In the genomic region with DNA sequence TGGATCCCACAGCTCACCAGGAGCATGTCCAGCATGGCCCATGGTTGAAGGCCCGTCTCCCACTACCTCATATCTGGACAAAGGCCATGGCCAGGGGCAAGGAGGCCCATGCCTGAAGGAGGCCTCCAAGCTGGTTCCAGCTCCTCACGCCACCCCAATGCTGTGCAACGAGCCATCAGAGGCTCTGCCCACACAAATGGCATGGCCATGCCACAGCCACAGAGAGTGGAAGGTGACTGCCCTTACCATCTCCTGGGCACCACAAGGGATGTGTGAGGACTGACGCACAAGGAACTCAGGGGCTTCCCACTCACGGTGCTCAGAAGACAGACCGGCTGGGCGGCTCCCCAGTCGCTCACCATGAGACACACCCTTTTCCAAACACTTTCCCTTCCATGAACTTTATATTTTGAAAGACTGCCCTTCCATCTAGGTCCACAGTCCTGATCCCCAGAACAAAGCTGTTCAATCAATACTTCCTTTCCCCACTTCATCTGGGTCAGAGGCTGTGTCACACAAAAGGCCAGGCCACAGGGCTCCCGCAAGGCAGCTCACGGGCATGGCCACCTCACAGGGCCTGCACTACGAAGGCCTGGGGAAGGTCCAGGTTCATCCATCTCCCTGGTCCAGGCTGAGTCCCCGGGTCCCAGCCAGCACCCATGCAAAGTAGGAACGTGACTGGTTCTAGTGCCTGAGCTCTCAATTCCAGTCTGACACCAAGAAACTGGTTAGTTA, we compare ENCODE assay signal across 14 cellular contexts.
DNase-seq lines count a peak whose midpoint lies in the region; ATAC-seq and TF ChIP-seq lines count a peak whose summit lies in the region.
"Had no signal": no experiment of that assay in that cellular context is flagged by ENCODE, and none has a peak within 500 bp of the region (broad histone marks: within the 10 kb centered on the region; RNA-seq: fewer than 3 reads in every experiment).

No MANE protein-coding gene starts in this region.

- H4K20me1 ChIP-seq in HCT116 (ENCODE audit: insufficient read depth), result no peaks in the 10 kb centered on the region

- H3K4me2 ChIP-seq in HCT116 (ENCODE audit: low read length), result peak overlapping the region; percentile 33

- no peaks in the 10 kb centered on the region for H3K79me2 ChIP-seq in HCT116 (ENCODE audit: insufficient read depth, low read length)

- CTCF ChIA-PET in HCT116 (lab: Charles Lee), result no interaction called here

- H3K4me3 ChIP-seq in HCT116 (replicated peaks in 1 of 2; ENCODE audit: low read depth in 1 of 2, low read length in 2 of 2) (no peak overlapping the region), liver (ENCODE audit: low read depth in 1 of 3, low read length in 3 of 3) (no peak overlapping the region), spleen (no peak overlapping the region)
- H3K4me3 ChIP-seq: K562 had no signal

- H3K27ac ChIP-seq in HCT116 (ENCODE audit: low read depth, low read length) (peak overlapping the region; percentile 48; the same call in 1 of the 2 replicates), liver (ENCODE audit: low read depth in 1 of 2, low read length in 2 of 2) (no peak overlapping the region), spleen (no peak overlapping the region)
- H3K27ac ChIP-seq: HL-60 had no signal

- TF ChIP-seq POLR2A in HCT116 (IDR thresholded peaks at IDR 0.05; ENCODE audit: borderline replicate concordance, extremely low read depth, insufficient read depth, insufficient read length) (no peak), spleen (IDR thresholded peaks at IDR 0.05) (no peak)

- BruUV-seq in HCT116 (replicated peaks; lab: Mats Ljungman, UMichigan), result no TSS peak

- no peak overlapping the region for H3K9ac ChIP-seq in HCT116 (ENCODE audit: low read length)
- H3K9ac ChIP-seq in liver (ENCODE audit: low read depth in 1 of 2, low read length in 2 of 2), result no peak overlapping the region

- DNase-seq in HCT116 (ENCODE audit: low read depth, low spot score), result no peak
- peak; percentile 60 for DNase-seq in chondrocyte (ENCODE audit: low spot score)
- peak; percentile 51 for DNase-seq in spleen
- DNase-seq in DMS53 (lab: John Stamatoyannopoulos, UW), result no peak
- DNase-seq in activated CD4-positive, alpha-beta T cell treated with anti-CD3 and anti-CD28 coated beads, Interleukin-2, amount 50 U/mL, for 4 hours, result no peak
- DNase-seq in stimulated activated CD4-positive, alpha-beta T cell treated with anti-CD3 and anti-CD28 coated beads, Interleukin-1b, Interleukin-23, amount 100 ng/mL, for 48 hours, result no peak
- DNase-seq: C1 segment of cervical spinal cord; CD4-positive, alpha-beta memory T cell; DMS79 treated with DMSO at 0.1 percent for 48 hours; EL had no signal

- H3K27me3 Mint-ChIP-seq in chondrocyte (ENCODE audit: low read depth), result no peaks in the 10 kb centered on the region
- H3K27me3 Mint-ChIP-seq: B cell; CD4-positive, alpha-beta memory T cell had no signal

- no peak overlapping the region for H3K27ac Mint-ChIP-seq in chondrocyte (ENCODE audit: unreplicated experiment)
- H3K27ac Mint-ChIP-seq: B cell had no signal

- H3K9me3 ChIP-seq in HCT116 (ENCODE audit: control insufficient read depth in 1 of 2, insufficient read depth in 1 of 2, low read depth in 1 of 2, low read length in 2 of 2), result no peaks in the 10 kb centered on the region
- no peaks in the 10 kb centered on the region for H3K9me3 ChIP-seq in liver (ENCODE audit: control insufficient read depth in 4 of 4, low read length in 3 of 4)
- H3K9me3 ChIP-seq in spleen, result no peaks in the 10 kb centered on the region

- peaks cover 21 to 41% of the 10 kb centered on the region in 2 experiments for H3K36me3 ChIP-seq in HCT116 (ENCODE audit: control insufficient read depth in 1 of 2, insufficient read depth in 2 of 2, low read length in 2 of 2)
- H3K36me3 ChIP-seq in liver (ENCODE audit: control insufficient read depth in 4 of 4, insufficient read depth in 3 of 4, low read depth in 1 of 4, low read length in 3 of 4), result peaks cover 18 to 81% (median 37%) of the 10 kb centered on the region in 4 donors
- peaks cover 2 to 100% (median 68%) of the 10 kb centered on the region in 6 donors for H3K36me3 ChIP-seq in spleen

- H2AFZ ChIP-seq in HCT116 (ENCODE audit: low read depth, low read length, poor library complexity, severe bottlenecking), result no peak overlapping the region

- H3K4me1 Mint-ChIP-seq in chondrocyte (ENCODE audit: low read depth), result no peaks in the 10 kb centered on the region
- H3K4me1 Mint-ChIP-seq: B cell; CD4-positive, alpha-beta memory T cell had no signal

- POLR2A ChIA-PET in HCT116 (lab: Charles Lee), result interaction anchor here (0.6 kb wide), 1 partner anchor 76 kb away, joined by 3 read pairs; no protein-coding TSS in a partner anchor

- TF ChIP-seq CTCF in HCT116 (IDR thresholded peaks at IDR 0.05 in 2 of 3, conservative IDR thresholded peaks at IDR 0.05 in 1 of 3; ENCODE audit: borderline replicate concordance in 1 of 3, insufficient read depth in 1 of 3, low read depth in 2 of 3, low read length in 2 of 3) (no peak), chondrocyte (IDR thresholded peaks at IDR 0.05) (no peak), liver (IDR thresholded peaks at IDR 0.05; ENCODE audit: low read depth, low read length, missing input control) (no peak), spleen (IDR thresholded peaks at IDR 0.05 in 8 of 11, conservative IDR thresholded peaks at IDR 0.05 in 3 of 11) (no peak)

- TF ChIP-seq RAD21 in HCT116 (IDR thresholded peaks at IDR 0.05; ENCODE audit: low read depth) (no peak), liver (IDR thresholded peaks at IDR 0.05) (no peak)

- no peaks in the 10 kb centered on the region for H3K27me3 ChIP-seq in HCT116 (ENCODE audit: insufficient read depth, low read length)
- H3K27me3 ChIP-seq in liver (ENCODE audit: control insufficient read depth in 4 of 4, insufficient read depth in 4 of 4, low read length in 3 of 4), result no peaks in the 10 kb centered on the region
- H3K27me3 ChIP-seq in spleen (replicated peaks in 1 of 7), result no peaks in the 10 kb centered on the region

- 82% methylated on average over 13 of the region's 13 CpGs for WGBS in liver
- WGBS in spleen, 5 donors, result 91 to 95% (median 94%) methylated on average over 13 of the region's 13 CpGs

- no peaks in the 10 kb centered on the region for H3K9me3 Mint-ChIP-seq in chondrocyte (ENCODE audit: low read depth)
- H3K9me3 Mint-ChIP-seq: CD4-positive, alpha-beta memory T cell had no signal

- H3K9me2 ChIP-seq in HCT116 (ENCODE audit: insufficient read depth), result no peaks in the 10 kb centered on the region

- H3K4me3 Mint-ChIP-seq in chondrocyte (ENCODE audit: unreplicated experiment), result no peak overlapping the region
- H3K4me3 Mint-ChIP-seq: B cell; CD4-positive, alpha-beta memory T cell had no signal

- no peak for ATAC-seq in HCT116
- ATAC-seq: K562 had no signal

- peaks cover 15 to 42% of the 10 kb centered on the region in 2 experiments for H3K4me1 ChIP-seq in HCT116 (ENCODE audit: control insufficient read depth in 1 of 2, insufficient read depth in 2 of 2, low read length in 2 of 2)
- H3K4me1 ChIP-seq in liver (ENCODE audit: control insufficient read depth in 4 of 4, insufficient read depth in 4 of 4, low read length in 3 of 4), result no peaks in the 10 kb centered on the region
- H3K4me1 ChIP-seq in spleen, result no peaks in the 10 kb centered on the region

- peaks cover 54% of the 10 kb centered on the region for H3K36me3 Mint-ChIP-seq in chondrocyte (ENCODE audit: low read depth)

- intact Hi-C loops in HCT116 (cut with micrococcal nuclease) (no loop called here), spleen (cut with DNase I; ENCODE audit: low total_unique reads) (no loop called here)

- RAD21 ChIA-PET in HCT116 (lab: Charles Lee; ENCODE audit: low non-redundant PET in 1 of 2, low total read pairs in 2 of 2, uncharacterized antibody in 2 of 2, unreplicated experiment in 2 of 2), result no interaction called here

TF ChIP-seq in HCT116, 20 proteins besides CTCF, POLR2A, EP300 and RAD21 (continues in another document):
- no peak for TF ChIP-seq JUND (IDR thresholded peaks at IDR 0.05)
- TF ChIP-seq EZH2 (IDR thresholded peaks at IDR 0.05), result no peak
- no peak for TF ChIP-seq ZFX (IDR thresholded peaks at IDR 0.05)
- no peak for TF ChIP-seq CBX3 (IDR thresholded peaks at IDR 0.05; ENCODE audit: low read depth)
- TF ChIP-seq, protein P1, sequence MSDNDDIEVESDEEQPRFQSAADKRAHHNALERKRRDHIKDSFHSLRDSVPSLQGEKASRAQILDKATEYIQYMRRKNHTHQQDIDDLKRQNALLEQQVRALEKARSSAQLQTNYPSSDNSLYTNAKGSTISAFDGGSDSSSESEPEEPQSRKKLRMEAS (IDR thresholded peaks at IDR 0.05), result no peak

TF ChIP-seq in liver, 16 proteins besides CTCF, POLR2A, EP300 and RAD21:
- TF ChIP-seq YY1 (IDR thresholded peaks at IDR 0.05) (no peak), NR2F2 (IDR thresholded peaks at IDR 0.05) (no peak), JUND (IDR thresholded peaks at IDR 0.05) (no peak), TAF1 (conservative IDR thresholded peaks at IDR 0.05) (no peak), HNF4A (conservative IDR thresholded peaks at IDR 0.05) (peak; percentile 73 to 75), SP1 (IDR thresholded peaks at IDR 0.05) (peak; percentile 13)
- TF ChIP-seq, protein P1 (IDR thresholded peaks at IDR 0.05), result no peak
- TF ChIP-seq, protein P2, sequence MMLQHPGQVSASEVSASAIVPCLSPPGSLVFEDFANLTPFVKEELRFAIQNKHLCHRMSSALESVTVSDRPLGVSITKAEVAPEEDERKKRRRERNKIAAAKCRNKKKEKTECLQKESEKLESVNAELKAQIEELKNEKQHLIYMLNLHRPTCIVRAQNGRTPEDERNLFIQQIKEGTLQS (IDR thresholded peaks at IDR 0.05), result no peak

Comparison
In these comparisons a context has a peak if more than half of its experiments do, and no peak if none do; other contexts are left out.
1. DNase-seq: peak in chondrocyte (single experiment) and spleen (single experiment); none in HCT116 (single experiment), DMS53 (single experiment), activated CD4-positive, alpha-beta T cell treated with anti-CD3 and anti-CD28 coated beads, Interleukin-2, amount 50 U/mL, for 4 hours (0 of 2) and stimulated activated CD4-positive, alpha-beta T cell treated with anti-CD3 and anti-CD28 coated beads, Interleukin-1b, Interleukin-23, amount 100 ng/mL, for 48 hours (single experiment).